Comparison of ENCODE assay signal across 8 cellular contexts in genomic region chr13:52652170-52652979, GRCh38. TPM values are rescaled to one million over a fixed set of nuclear protein-coding genes. Genes with fewer than 3 reads are reported as not detected.
A peak's percentile ranks its signal among the peaks of the same experiment; 100 is the strongest.
DNase-seq lines count a peak whose midpoint lies in the region; ATAC-seq and TF ChIP-seq lines count a peak whose summit lies in the region.

TSS of gene SUGT1 (plus strand) at chr13:52652836. CDS start at chr13:52652921, 85 bp downstream.

- peaks cover 5% of the 10 kb centered on the region; the same call in 1 of the 2 replicates for H4K20me1 ChIP-seq in IMR-90 (ENCODE audit: insufficient read depth, low read length)
- H4K20me1 ChIP-seq in OCI-LY7 (ENCODE audit: insufficient read depth, low read length), result peaks cover 8% of the 10 kb centered on the region; the same call in 1 of the 2 replicates

- no peaks in the 10 kb centered on the region for H3K9me3 ChIP-seq in IMR-90 (ENCODE audit: control insufficient read depth, insufficient read depth, low read length)
- no peaks in the 10 kb centered on the region for H3K9me3 ChIP-seq in OCI-LY7 (ENCODE audit: low read length)
- H3K9me3 ChIP-seq in mononuclear cell (ENCODE audit: low read depth, low read length), result no peaks in the 10 kb centered on the region

- TF ChIP-seq RAD21 in IMR-90 (IDR thresholded peaks at IDR 0.05; ENCODE audit: low read length), result peak; percentile 42

- H2BK120ac ChIP-seq in IMR-90 (ENCODE audit: low read depth, low read length), result peak within 1 kb of the TSS; percentile 99

- intact Hi-C loops in IMR-90 (cut with micrococcal nuclease), result loop anchor here (5.0 to 10.0 kb wide), 2 partner anchors 78 to 195 kb away; partner anchors contain the start of gene CKAP2
- intact Hi-C loops in OCI-LY7 (cut with micrococcal nuclease; ENCODE audit: unreplicated experiment), result loop anchor here (1.0 to 5.0 kb wide), 3 partner anchors 35 to 640 kb away; partner anchors contain the start of genes ALG11, ATP7B and CKAP2

- DNase-seq in DMS153 (lab: John Stamatoyannopoulos, UW) (peak; percentile 97), IMR-90 (peak; percentile 97), OCI-LY7 (ENCODE audit: low spot score) (peak; percentile 97), activated T-cell treated with anti-CD3 and anti-CD28 coated beads for 1 hour (ENCODE audit: low read depth) (peak; percentile 93), epithelial cell of esophagus (ENCODE audit: low read depth) (peak; percentile 99)
- peak; percentile 85 to 90 for DNase-seq in stimulated activated CD8-positive, alpha-beta memory T cell treated with anti-CD3 and anti-CD28 coated beads, Interleukin-4, amount 100 ng/mL, for 1 hour (ENCODE audit: low read depth in 2 of 2, low spot score in 1 of 2)

- TF ChIP-seq POLR2A in IMR-90 (IDR thresholded peaks at IDR 0.05; ENCODE audit: low read depth, low read length), result peak; percentile 91

- POLR2A ChIA-PET in IMR-90 (lab: Charles Lee; ENCODE audit: unreplicated experiment), result interaction anchor here (0.6 to 1.1 kb wide), 3 partner anchors 35 to 533 kb away, joined by 3 to 15 read pairs (median 3); no protein-coding TSS in a partner anchor
- POLR2A ChIA-PET in OCI-LY7 (lab: Charles Lee), result interaction anchor here (0.8 to 3.0 kb wide), 10 partner anchors 12 to 189 kb away, joined by 3 to 46 read pairs (median 4); no protein-coding TSS in a partner anchor

- H2AFZ ChIP-seq in IMR-90 (replicated peaks; ENCODE audit: low read length, poor library complexity) (peak within 1 kb of the TSS; percentile 89), OCI-LY7 (ENCODE audit: low read length) (peak within 1 kb of the TSS; percentile 78)

- H4K5ac ChIP-seq in IMR-90 (ENCODE audit: low read depth, low read length), result peak within 1 kb of the TSS; percentile 99

- H3K27me3 ChIP-seq in IMR-90 (ENCODE audit: control insufficient read depth, insufficient read depth, low read length) (no peaks in the 10 kb centered on the region), mononuclear cell (ENCODE audit: insufficient read depth, low read length) (no peaks in the 10 kb centered on the region)

- ATAC-seq in GM21528 (IDR thresholded peaks at IDR 0.05; ENCODE audit: low FRiP score, unreplicated experiment) (peak; percentile 96), IMR-90 (ENCODE audit: low read depth) (peak; percentile 97)

- BruUV-seq in IMR-90 (replicated peaks; lab: Mats Ljungman, UMichigan) (no TSS peak), OCI-LY7 (replicated peaks; lab: Mats Ljungman, UMichigan) (no TSS peak)

- H3K27ac ChIP-seq in IMR-90 (ENCODE audit: insufficient read depth, low read length) (peak within 1 kb of the TSS; percentile 96), OCI-LY7 (ENCODE audit: low read depth, low read length, poor library complexity, severe bottlenecking) (peak within 1 kb of the TSS; percentile 87)

- peaks cover 72% of the 10 kb centered on the region for H3K79me2 ChIP-seq in OCI-LY7 (ENCODE audit: insufficient read depth, low read depth, low read length)

- CTCF ChIA-PET in IMR-90 (lab: Yijun Ruan, JAX), result interaction anchor here (0.6 to 2.2 kb wide), 10 partner anchors 8 to 316 kb away, joined by 3 to 13 read pairs (median 4); no protein-coding TSS in a partner anchor
- CTCF ChIA-PET in OCI-LY7 (lab: Charles Lee; ENCODE audit: unreplicated experiment), result interaction anchor here (1.0 to 1.4 kb wide), 2 partner anchors 13 to 35 kb away, joined by 3 to 6 read pairs; no protein-coding TSS in a partner anchor

- H4K8ac ChIP-seq in IMR-90 (ENCODE audit: low read depth in 2 of 2, low read length in 2 of 2), result peak within 1 kb of the TSS; percentile 94 to 100

- H3K4ac ChIP-seq in IMR-90 (ENCODE audit: low read depth, low read length), result peak within 1 kb of the TSS; percentile 98

- peak within 1 kb of the TSS; percentile 91 for H2AK9ac ChIP-seq in IMR-90 (replicated peaks; ENCODE audit: low read depth, low read length, poor library complexity)

- peak within 1 kb of the TSS; percentile 99 for H4K91ac ChIP-seq in IMR-90 (ENCODE audit: insufficient read depth, low read depth, low read length)

- in situ Hi-C loops in IMR-90 (cut with MboI; ENCODE audit: low sequenced_read_pairs), result loop anchor here (10.0 kb wide), 1 partner anchor 198 kb away; the partner anchor contains the start of genes CKAP2 and VPS36

- H2BK20ac ChIP-seq in IMR-90 (ENCODE audit: low read depth, low read length), result peak within 1 kb of the TSS; percentile 94

- H3K4me1 ChIP-seq in IMR-90 (ENCODE audit: control insufficient read depth, insufficient read depth, low read length) (peaks cover 2% of the 10 kb centered on the region; the same call in 1 of the 2 replicates), OCI-LY7 (ENCODE audit: insufficient read depth, low read length, poor library complexity, severe bottlenecking) (peaks cover 34% of the 10 kb centered on the region), mononuclear cell (ENCODE audit: insufficient read depth, low read length) (peaks cover 20% of the 10 kb centered on the region)

- TF ChIP-seq CTCF in IMR-90 (conservative IDR thresholded peaks at IDR 0.05; ENCODE audit: low read depth, low read length) (peak; percentile 68), OCI-LY7 (conservative IDR thresholded peaks at IDR 0.05; ENCODE audit: low read length) (peak; percentile 76), epithelial cell of esophagus (IDR thresholded peaks at IDR 0.05; ENCODE audit: insufficient read depth, low read depth, low read length, missing control alignments) (peak; percentile 71)

- peak within 1 kb of the TSS; percentile 65 for H2AK5ac ChIP-seq in IMR-90 (ENCODE audit: low read depth, low read length)

- peak within 1 kb of the TSS; percentile 100 for H3K9ac ChIP-seq in IMR-90 (ENCODE audit: low read depth, low read length)

- peak within 1 kb of the TSS; percentile 99 for H3K23ac ChIP-seq in IMR-90 (ENCODE audit: low read depth, low read length)

- peak within 1 kb of the TSS; percentile 99 for H3K56ac ChIP-seq in IMR-90 (ENCODE audit: extremely low read depth, insufficient read depth, low read length)

- H3K79me1 ChIP-seq in IMR-90 (ENCODE audit: low read depth in 1 of 2, low read length in 2 of 2), result peaks cover 9 to 37% of the 10 kb centered on the region in 2 experiments

- no peaks in the 10 kb centered on the region for H3K9me1 ChIP-seq in IMR-90 (ENCODE audit: insufficient read depth, low read length)

- peak within 1 kb of the TSS; percentile 91 for H3K4me2 ChIP-seq in IMR-90 (ENCODE audit: low read depth, low read length)
- H3K4me2 ChIP-seq in OCI-LY7 (ENCODE audit: low read length), result peak within 1 kb of the TSS; percentile 87

- H3K14ac ChIP-seq in IMR-90 (replicated peaks; ENCODE audit: low read depth, low read length), result peak within 1 kb of the TSS; percentile 98

- H3K18ac ChIP-seq in IMR-90 (ENCODE audit: low read depth, low read length), result peak within 1 kb of the TSS; percentile 99

- peak within 1 kb of the TSS; percentile 97 for H2BK5ac ChIP-seq in IMR-90 (ENCODE audit: low read depth, low read length, poor library complexity, severe bottlenecking)

- H2BK15ac ChIP-seq in IMR-90 (ENCODE audit: low read depth, low read length), result peak within 1 kb of the TSS; percentile 96; the same call in 2 of the 3 replicates

- peak within 1 kb of the TSS; percentile 93 for H3K4me3 ChIP-seq in IMR-90 (ENCODE audit: insufficient read depth, low read depth, low read length)
- peak within 1 kb of the TSS; percentile 96 for H3K4me3 ChIP-seq in OCI-LY7 (ENCODE audit: low read depth, low read length, poor library complexity, severe bottlenecking)
- peak within 1 kb of the TSS; percentile 92 for H3K4me3 ChIP-seq in epithelial cell of esophagus (ENCODE audit: low read length)
- H3K4me3 ChIP-seq in mononuclear cell (ENCODE audit: low read length), result peak within 1 kb of the TSS; percentile 96

- no peaks in the 10 kb centered on the region for H3K9me2 ChIP-seq in OCI-LY7 (ENCODE audit: insufficient read depth, low read length)

- H3K36me3 ChIP-seq in IMR-90 (ENCODE audit: control insufficient read depth, insufficient read depth, low read length) (peaks cover 8% of the 10 kb centered on the region), OCI-LY7 (ENCODE audit: insufficient read depth, low read length) (peaks cover 53% of the 10 kb centered on the region)

- 0% methylated on average over 22 of the region's 61 CpGs; no CpG with 5 or more reads in 1 of the 2 experiments for WGBS in IMR-90 (ENCODE audit: extremely low coverage in 2 of 2, insufficient read length in 1 of 2), 2 experiments

- dilution Hi-C loops in IMR-90 (cut with HindIII; ENCODE audit: low sequenced_read_pairs, unreplicated experiment), result no loop called here

TF ChIP-seq in IMR-90, 13 proteins besides CTCF, POLR2A, EP300 and RAD21:
- TF ChIP-seq MXI1 (IDR thresholded peaks at IDR 0.05; ENCODE audit: borderline replicate concordance, low read depth, low read length) (peak; percentile 65; the same call in 1 of the 2 replicates), MAFK (IDR thresholded peaks at IDR 0.05; ENCODE audit: low read depth, low read length) (no peak), ELK1 (IDR thresholded peaks at IDR 0.05; ENCODE audit: borderline replicate concordance, low read depth, low read length) (no peak), RCOR1 (IDR thresholded peaks at IDR 0.05; ENCODE audit: insufficient replicate concordance, low read length) (peak; percentile 49), BHLHE40 (IDR thresholded peaks at IDR 0.05; ENCODE audit: low read depth, low read length) (0 out of 2 replicates have a peak, but pooled peaks have one; percentile 39), MAZ (IDR thresholded peaks at IDR 0.05; ENCODE audit: borderline replicate concordance, low read depth, low read length) (peak; percentile 2; the same call in 1 of the 2 replicates), CHD1 (IDR thresholded peaks at IDR 0.05; ENCODE audit: low read depth, low read length) (peak; percentile 67; the same call in 1 of the 2 replicates), SMC3 (IDR thresholded peaks at IDR 0.05; ENCODE audit: low read depth, low read length) (0 out of 2 replicates have a peak, but pooled peaks have one; percentile 30), RFX5 (IDR thresholded peaks at IDR 0.05; ENCODE audit: low read depth, low read length) (0 out of 2 replicates have a peak, but pooled peaks have one; percentile 42), CEBPB (IDR thresholded peaks at IDR 0.05; ENCODE audit: low read depth, low read length) (no peak)

RNA-seq across cellular contexts. Expression of gene SUGT1, which starts in this region (rescaled TPM):
- total RNA-seq in IMR-90 (2012; rRNA removed), result 21.5 and 41.4 TPM in 2 replicates
- 24.6 and 25.6 TPM in 2 replicates for polyA plus RNA-seq in IMR-90 (2012; rRNA removed)
- polyA plus RNA-seq in IMR-90 (2012; cell fraction: cytosol; rRNA removed), result 10.5 and 18.4 TPM in 2 replicates
- polyA plus RNA-seq in IMR-90 (2012; cell fraction: nucleus; rRNA removed; ENCODE audit: low replicate concordance), result 4.3 and 14.6 TPM in 2 replicates
- 32.1 and 36.6 TPM in 2 replicates for total RNA-seq in OCI-LY7 (2014; rRNA removed; shearing (Covaris generic))
- 55.7 and 59.0 TPM in 2 replicates for total RNA-seq in OCI-LY7 (2022)
- total RNA-seq in mononuclear cell, result 14.9 TPM

Comparison
In these comparisons a context has a peak if more than half of its experiments do, and no peak if none do; other contexts are left out.
1. Peak in every context shown above with its lines: DNase-seq, ATAC-seq, H3K4me3 ChIP-seq and H3K27ac ChIP-seq.